In the genomic region with DNA sequence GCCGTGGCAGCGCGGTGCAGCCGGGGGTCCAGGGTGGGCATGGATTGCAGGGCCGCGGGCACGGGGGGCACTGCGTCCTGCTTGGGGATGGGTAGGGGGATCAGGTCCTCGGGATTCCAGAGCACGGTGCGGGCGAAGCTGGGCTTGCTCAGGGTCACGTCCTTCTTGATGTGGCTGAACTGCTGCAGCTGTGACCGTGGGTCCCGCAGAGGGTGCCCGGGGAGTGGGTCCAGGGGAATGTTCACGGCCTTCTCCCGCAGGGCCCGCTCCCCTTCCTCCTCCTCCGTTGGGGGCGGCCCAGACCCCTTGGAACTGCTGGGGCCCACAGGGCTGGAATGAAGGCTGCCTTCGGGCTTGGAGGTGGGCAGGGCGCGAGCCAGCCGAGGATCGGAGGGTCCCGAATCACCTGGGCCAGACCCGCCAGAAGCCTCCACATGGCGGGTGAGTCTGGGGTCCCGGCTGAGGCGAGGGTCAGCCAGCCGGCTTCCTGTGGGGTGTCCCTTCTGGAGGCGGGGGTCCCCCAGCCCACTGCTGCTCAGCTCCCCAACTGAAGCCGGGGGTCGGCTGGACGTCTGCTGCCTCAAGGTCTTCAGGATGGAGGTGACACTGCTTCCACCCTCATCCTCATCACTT, we compare ENCODE assay signal across 24 cellular contexts. TPM values are rescaled to one million over a fixed set of nuclear protein-coding genes. Genes with fewer than 3 reads are reported as not detected.
A peak's percentile ranks its signal among the peaks of the same experiment; 100 is the strongest.
DNase-seq lines count a peak whose midpoint lies in the region; ATAC-seq, FAIRE-seq and TF ChIP-seq lines count a peak whose summit lies in the region.
"Had no signal": no experiment of that assay in that cellular context is flagged by ENCODE, and none has a peak within 500 bp of the region (broad histone marks: within the 10 kb centered on the region; RNA-seq: fewer than 3 reads in every experiment).

No MANE protein-coding gene starts in this region.

- peaks cover 85% of the 10 kb centered on the region for H3K36me3 Mint-ChIP-seq in stimulated activated effector memory CD8-positive, alpha-beta T cell treated with anti-CD3 and anti-CD28 coated beads, Interleukin-12 subunit alpha, Interleukin-12 subunit beta, amount 100 ng/mL, for 72 hours

- H3K9me3 Mint-ChIP-seq in stimulated activated naive CD8-positive, alpha-beta T cell treated with anti-CD3 and anti-CD28 coated beads, Interleukin-15, amount 100 ng/mL, for 72 hours: no peaks in the 10 kb centered on the region
- H3K9me3 Mint-ChIP-seq in stimulated activated effector memory CD8-positive, alpha-beta T cell treated with anti-CD3 and anti-CD28 coated beads, Interleukin-12 subunit alpha, Interleukin-12 subunit beta, amount 100 ng/mL, for 72 hours: no peaks in the 10 kb centered on the region
- H3K9me3 Mint-ChIP-seq: CD14-positive monocyte; CD4-positive, alpha-beta memory T cell; H9 had no signal

- H3K4me1 Mint-ChIP-seq in stimulated activated naive CD8-positive, alpha-beta T cell treated with anti-CD3 and anti-CD28 coated beads, Interleukin-15, amount 100 ng/mL, for 72 hours: peaks cover 11% of the 10 kb centered on the region
- H3K4me1 Mint-ChIP-seq in stimulated activated effector memory CD8-positive, alpha-beta T cell treated with anti-CD3 and anti-CD28 coated beads, Interleukin-12 subunit alpha, Interleukin-12 subunit beta, amount 100 ng/mL, for 72 hours: peaks cover 12% of the 10 kb centered on the region
- H3K4me1 Mint-ChIP-seq: CD14-positive monocyte, H9 had no signal

- peak; percentile 8 for ATAC-seq in stimulated activated naive CD8-positive, alpha-beta T cell treated with anti-CD3 and anti-CD28 coated beads, Interleukin-15, amount 100 ng/mL, for 72 hours
- no peak for ATAC-seq in stimulated activated naive CD8-positive, alpha-beta T cell treated with anti-CD3 and anti-CD28 coated beads, Interleukin-15, Interleukin-2, amounts not matched to agents 100 U/mL and 50 U/mL, for 24 hours
- ATAC-seq in left colon: peak; percentile 7
- ATAC-seq in stimulated activated effector memory CD8-positive, alpha-beta T cell treated with anti-CD3 and anti-CD28 coated beads, Interleukin-12 subunit alpha, Interleukin-12 subunit beta, amount 100 ng/mL, for 72 hours: no peak
- ATAC-seq: A549, HCT116 had no signal

- H3K4me3 Mint-ChIP-seq in stimulated activated naive CD8-positive, alpha-beta T cell treated with anti-CD3 and anti-CD28 coated beads, Interleukin-15, amount 100 ng/mL, for 72 hours: no peak overlapping the region
- H3K4me3 Mint-ChIP-seq in stimulated activated effector memory CD8-positive, alpha-beta T cell treated with anti-CD3 and anti-CD28 coated beads, Interleukin-12 subunit alpha, Interleukin-12 subunit beta, amount 100 ng/mL, for 72 hours: no peak overlapping the region
- H3K4me3 Mint-ChIP-seq: CD14-positive monocyte; CD4-positive, alpha-beta memory T cell; H9 had no signal

- intact Hi-C loops in left colon (cut with DNase I, micrococcal nuclease): no loop called here

- DNase-seq in stimulated activated naive CD8-positive, alpha-beta T cell treated with anti-CD3 and anti-CD28 coated beads, Interleukin-15, amount 100 ng/mL, for 72 hours: no peak
- DNase-seq in stimulated activated naive CD8-positive, alpha-beta T cell treated with anti-CD3 and anti-CD28 coated beads, Interleukin-15, Interleukin-2, amounts not matched to agents 100 U/mL and 50 U/mL, for 24 hours: no peak
- DNase-seq in left colon: no peak
- no peak for DNase-seq in stimulated activated effector memory CD8-positive, alpha-beta T cell treated with anti-CD3 and anti-CD28 coated beads, Interleukin-12 subunit alpha, Interleukin-12 subunit beta, amount 100 ng/mL, for 72 hours (ENCODE audit: low spot score in 2 of 2)
- no peak for DNase-seq in NCI-H1092 (lab: John Stamatoyannopoulos, UW)
- DNase-seq in GM12891 (ENCODE audit: insufficient read length, low spot score): no peak
- DNase-seq in NCI-H1048 (lab: John Stamatoyannopoulos, UW): no peak
- DNase-seq: 8988T; ACHN; AML-193; BE2C; Calu3; CD4-positive, alpha-beta memory T cell; COR-L47; DMS53; DMS79 treated with DMSO at 0.1 percent for 48 hours; GF-D8; GM23248; H9 had no signal

- peak overlapping the region in 1 of 2 donors; percentile 86 for H3K27ac Mint-ChIP-seq in stimulated activated naive CD8-positive, alpha-beta T cell treated with anti-CD3 and anti-CD28 coated beads, Interleukin-15, amount 100 ng/mL, for 72 hours
- peak overlapping the region; percentile 17 for H3K27ac Mint-ChIP-seq in stimulated activated effector memory CD8-positive, alpha-beta T cell treated with anti-CD3 and anti-CD28 coated beads, Interleukin-12 subunit alpha, Interleukin-12 subunit beta, amount 100 ng/mL, for 72 hours
- H3K27ac Mint-ChIP-seq: CD14-positive monocyte; CD4-positive, alpha-beta memory T cell; H9 had no signal

- no peak for FAIRE-seq in GM12891 (lab: Jason Lieb, UNC)
- FAIRE-seq: A549, GM12892 had no signal

- H3K27me3 Mint-ChIP-seq in stimulated activated naive CD8-positive, alpha-beta T cell treated with anti-CD3 and anti-CD28 coated beads, Interleukin-15, amount 100 ng/mL, for 72 hours: no peaks in the 10 kb centered on the region
- H3K27me3 Mint-ChIP-seq: CD4-positive, alpha-beta memory T cell had no signal

- TF ChIP-seq POLR2A in GM12891 (IDR thresholded peaks at IDR 0.05; ENCODE audit: low read depth, low read length): no peak

TF ChIP-seq in GM12891, 5 proteins besides CTCF, POLR2A, EP300 and RAD21:
- TF ChIP-seq POU2F2 (IDR thresholded peaks at IDR 0.05; ENCODE audit: low read depth, low read length): no peak
- TF ChIP-seq PAX5 (IDR thresholded peaks at IDR 0.05; ENCODE audit: insufficient read depth, low read length, severe bottlenecking): no peak
- no peak for TF ChIP-seq POLR2AphosphoS5 (IDR thresholded peaks at IDR 0.05; ENCODE audit: low read depth, low read length)
- no peak for TF ChIP-seq TAF1 (IDR thresholded peaks at IDR 0.05; ENCODE audit: low read depth, low read length)
- no peak for TF ChIP-seq SPI1 (IDR thresholded peaks at IDR 0.05; ENCODE audit: low read depth, low read length)

RNA-seq across cellular contexts. Expression of a gene that starts 18.9 kb away (rescaled TPM):
- 10 to 100 TPM; 27.6 to 33.1 TPM for total RNA-seq in left colon
- 12.8 TPM for polyA plus RNA-seq in GM12891 (2012; ENCODE audit: low read depth, missing spikeins)

RNA-seq across cellular contexts. Expression of a gene that starts 46.2 kb away (rescaled TPM):
- total RNA-seq in left colon: 10 to 100 TPM; 45.8 to 47.0 TPM
- 14.9 TPM for polyA plus RNA-seq in GM12891 (2012; ENCODE audit: low read depth, missing spikeins)

RNA-seq across cellular contexts. Expression of a gene that starts 47.7 kb away (rescaled TPM):
- 1 to 10 TPM in 1 of 2 donors, under 1 TPM in 1; 0.37 to 1.6 TPM for total RNA-seq in left colon
- 0.87 TPM for polyA plus RNA-seq in GM12891 (2012; ENCODE audit: low read depth, missing spikeins)
- total RNA-seq: Daoy had no signal
- polyA plus RNA-seq: CD14-positive monocyte; CD4-positive, alpha-beta memory T cell had no signal

Comparison
In these comparisons a context has a peak if more than half of its experiments do, and no peak if none do; other contexts are left out.
1. ATAC-seq: peak in stimulated activated naive CD8-positive, alpha-beta T cell treated with anti-CD3 and anti-CD28 coated beads, Interleukin-15, amount 100 ng/mL, for 72 hours (single experiment) and left colon (single experiment); none in stimulated activated naive CD8-positive, alpha-beta T cell treated with anti-CD3 and anti-CD28 coated beads, Interleukin-15, Interleukin-2, amounts not matched to agents 100 U/mL and 50 U/mL, for 24 hours (single experiment) and stimulated activated effector memory CD8-positive, alpha-beta T cell treated with anti-CD3 and anti-CD28 coated beads, Interleukin-12 subunit alpha, Interleukin-12 subunit beta, amount 100 ng/mL, for 72 hours (single experiment).